ENCODE assay signal across 1 cellular context in genomic region chr12:120218680-120219606, GRCh38.
TF ChIP-seq lines count a peak whose summit lies in the region.

No MANE protein-coding gene starts in this region.

TF ChIP-seq in HepG2, 621 proteins besides CTCF, POLR2A, EP300 and RAD21 (continued from another document and continues in another):
- TF ChIP-seq, protein P1, sequence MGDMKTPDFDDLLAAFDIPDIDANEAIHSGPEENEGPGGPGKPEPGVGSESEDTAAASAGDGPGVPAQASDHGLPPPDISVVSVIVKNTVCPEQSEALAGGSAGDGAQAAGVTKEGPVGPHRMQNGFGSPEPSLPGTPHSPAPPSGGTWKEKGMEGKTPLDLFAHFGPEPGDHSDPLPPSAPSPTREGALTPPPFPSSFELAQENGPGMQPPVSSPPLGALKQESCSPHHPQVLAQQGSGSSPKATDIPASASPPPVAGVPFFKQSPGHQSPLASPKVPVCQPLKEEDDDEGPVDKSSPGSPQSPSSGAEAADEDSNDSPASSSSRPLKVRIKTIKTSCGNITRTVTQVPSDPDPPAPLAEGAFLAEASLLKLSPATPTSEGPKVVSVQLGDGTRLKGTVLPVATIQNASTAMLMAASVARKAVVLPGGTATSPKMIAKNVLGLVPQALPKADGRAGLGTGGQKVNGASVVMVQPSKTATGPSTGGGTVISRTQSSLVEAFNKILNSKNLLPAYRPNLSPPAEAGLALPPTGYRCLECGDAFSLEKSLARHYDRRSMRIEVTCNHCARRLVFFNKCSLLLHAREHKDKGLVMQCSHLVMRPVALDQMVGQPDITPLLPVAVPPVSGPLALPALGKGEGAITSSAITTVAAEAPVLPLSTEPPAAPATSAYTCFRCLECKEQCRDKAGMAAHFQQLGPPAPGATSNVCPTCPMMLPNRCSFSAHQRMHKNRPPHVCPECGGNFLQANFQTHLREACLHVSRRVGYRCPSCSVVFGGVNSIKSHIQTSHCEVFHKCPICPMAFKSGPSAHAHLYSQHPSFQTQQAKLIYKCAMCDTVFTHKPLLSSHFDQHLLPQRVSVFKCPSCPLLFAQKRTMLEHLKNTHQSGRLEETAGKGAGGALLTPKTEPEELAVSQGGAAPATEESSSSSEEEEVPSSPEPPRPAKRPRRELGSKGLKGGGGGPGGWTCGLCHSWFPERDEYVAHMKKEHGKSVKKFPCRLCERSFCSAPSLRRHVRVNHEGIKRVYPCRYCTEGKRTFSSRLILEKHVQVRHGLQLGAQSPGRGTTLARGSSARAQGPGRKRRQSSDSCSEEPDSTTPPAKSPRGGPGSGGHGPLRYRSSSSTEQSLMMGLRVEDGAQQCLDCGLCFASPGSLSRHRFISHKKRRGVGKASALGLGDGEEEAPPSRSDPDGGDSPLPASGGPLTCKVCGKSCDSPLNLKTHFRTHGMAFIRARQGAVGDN (CRISPR knock-in tag; IDR thresholded peaks at IDR 0.05): peak; percentile 64
- TF ChIP-seq ZNF776 (CRISPR knock-in tag; IDR thresholded peaks at IDR 0.05) (no peak), TFE3 (CRISPR knock-in tag; IDR thresholded peaks at IDR 0.05) (0 out of 2 replicates have a peak, but pooled peaks have one; percentile 34), NCOA2 (CRISPR knock-in tag; IDR thresholded peaks at IDR 0.05) (no peak), ZNF775 (CRISPR knock-in tag; IDR thresholded peaks at IDR 0.05; ENCODE audit: borderline replicate concordance) (no peak), NFYB (CRISPR knock-in tag; IDR thresholded peaks at IDR 0.05) (no peak), ZNF446 (CRISPR knock-in tag; IDR thresholded peaks at IDR 0.05) (no peak), SNAPC2 (CRISPR knock-in tag; IDR thresholded peaks at IDR 0.05) (no peak), NRL (CRISPR knock-in tag; IDR thresholded peaks at IDR 0.05; ENCODE audit: borderline replicate concordance) (no peak), MEIS2 (CRISPR knock-in tag; IDR thresholded peaks at IDR 0.05) (no peak), CENPT (CRISPR knock-in tag; IDR thresholded peaks at IDR 0.05; ENCODE audit: low read depth) (no peak), ZMYM2 (CRISPR knock-in tag; IDR thresholded peaks at IDR 0.05) (peak; percentile 95), HDAC1 (CRISPR knock-in tag; IDR thresholded peaks at IDR 0.05) (peak; percentile 41; the same call in 1 of the 2 replicates), ESRRA (CRISPR knock-in tag; IDR thresholded peaks at IDR 0.05; ENCODE audit: low read depth) (peak; percentile 95), ARHGAP35 (CRISPR knock-in tag; IDR thresholded peaks at IDR 0.05; ENCODE audit: borderline replicate concordance) (no peak), EZH2 (conservative IDR thresholded peaks at IDR 0.05; ENCODE audit: low read depth, low read length) (no peak), ZNF792 (CRISPR knock-in tag; IDR thresholded peaks at IDR 0.05) (no peak), ZNF556 (CRISPR knock-in tag; IDR thresholded peaks at IDR 0.05; ENCODE audit: borderline replicate concordance) (no peak), NAIF1 (CRISPR knock-in tag; IDR thresholded peaks at IDR 0.05; ENCODE audit: borderline replicate concordance) (no peak), NFIB (CRISPR knock-in tag; IDR thresholded peaks at IDR 0.05; ENCODE audit: borderline replicate concordance) (no peak), AKNA (CRISPR knock-in tag; IDR thresholded peaks at IDR 0.05; ENCODE audit: borderline replicate concordance) (no peak), RBM22 (optimal IDR thresholded peaks at IDR 0.05; ENCODE audit: low read length) (peak; percentile 40), SCMH1 (CRISPR knock-in tag; IDR thresholded peaks at IDR 0.05; ENCODE audit: borderline replicate concordance) (no peak), RXRB (CRISPR knock-in tag; IDR thresholded peaks at IDR 0.05; ENCODE audit: borderline replicate concordance) (peak; percentile 58; the same call in 1 of the 2 replicates), NCOR1 (IDR thresholded peaks at IDR 0.05; ENCODE audit: borderline replicate concordance, low read length) (peak; percentile 73; the same call in 1 of the 2 replicates), NFATC3 (CRISPR knock-in tag; IDR thresholded peaks at IDR 0.05) (no peak), ZNF816 (CRISPR knock-in tag; IDR thresholded peaks at IDR 0.05; ENCODE audit: borderline replicate concordance) (no peak), FOSL1 (CRISPR knock-in tag; IDR thresholded peaks at IDR 0.05; ENCODE audit: borderline replicate concordance) (no peak), ZKSCAN5 (CRISPR knock-in tag; IDR thresholded peaks at IDR 0.05) (no peak), ZNF264 (CRISPR knock-in tag; IDR thresholded peaks at IDR 0.05) (no peak), TBX3 (IDR thresholded peaks at IDR 0.05; ENCODE audit: borderline replicate concordance) (peak; percentile 59; the same call in 1 of the 2 replicates), ZBTB7A (CRISPR knock-in tag; IDR thresholded peaks at IDR 0.05) (peak; percentile 33; the same call in 1 of the 2 replicates), ZBTB33 (CRISPR knock-in tag; IDR thresholded peaks at IDR 0.05) (peak; percentile 90), ZNF709 (CRISPR knock-in tag; IDR thresholded peaks at IDR 0.05) (no peak), PAXIP1 (CRISPR knock-in tag; conservative IDR thresholded peaks at IDR 0.05) (peak; percentile 61), RCOR2 (CRISPR knock-in tag; IDR thresholded peaks at IDR 0.05) (peak; percentile 97), ZNF343 (CRISPR knock-in tag; IDR thresholded peaks at IDR 0.05) (no peak), ZNF83 (CRISPR knock-in tag; IDR thresholded peaks at IDR 0.05; ENCODE audit: borderline replicate concordance) (no peak)
- TF ChIP-seq, protein P2, sequence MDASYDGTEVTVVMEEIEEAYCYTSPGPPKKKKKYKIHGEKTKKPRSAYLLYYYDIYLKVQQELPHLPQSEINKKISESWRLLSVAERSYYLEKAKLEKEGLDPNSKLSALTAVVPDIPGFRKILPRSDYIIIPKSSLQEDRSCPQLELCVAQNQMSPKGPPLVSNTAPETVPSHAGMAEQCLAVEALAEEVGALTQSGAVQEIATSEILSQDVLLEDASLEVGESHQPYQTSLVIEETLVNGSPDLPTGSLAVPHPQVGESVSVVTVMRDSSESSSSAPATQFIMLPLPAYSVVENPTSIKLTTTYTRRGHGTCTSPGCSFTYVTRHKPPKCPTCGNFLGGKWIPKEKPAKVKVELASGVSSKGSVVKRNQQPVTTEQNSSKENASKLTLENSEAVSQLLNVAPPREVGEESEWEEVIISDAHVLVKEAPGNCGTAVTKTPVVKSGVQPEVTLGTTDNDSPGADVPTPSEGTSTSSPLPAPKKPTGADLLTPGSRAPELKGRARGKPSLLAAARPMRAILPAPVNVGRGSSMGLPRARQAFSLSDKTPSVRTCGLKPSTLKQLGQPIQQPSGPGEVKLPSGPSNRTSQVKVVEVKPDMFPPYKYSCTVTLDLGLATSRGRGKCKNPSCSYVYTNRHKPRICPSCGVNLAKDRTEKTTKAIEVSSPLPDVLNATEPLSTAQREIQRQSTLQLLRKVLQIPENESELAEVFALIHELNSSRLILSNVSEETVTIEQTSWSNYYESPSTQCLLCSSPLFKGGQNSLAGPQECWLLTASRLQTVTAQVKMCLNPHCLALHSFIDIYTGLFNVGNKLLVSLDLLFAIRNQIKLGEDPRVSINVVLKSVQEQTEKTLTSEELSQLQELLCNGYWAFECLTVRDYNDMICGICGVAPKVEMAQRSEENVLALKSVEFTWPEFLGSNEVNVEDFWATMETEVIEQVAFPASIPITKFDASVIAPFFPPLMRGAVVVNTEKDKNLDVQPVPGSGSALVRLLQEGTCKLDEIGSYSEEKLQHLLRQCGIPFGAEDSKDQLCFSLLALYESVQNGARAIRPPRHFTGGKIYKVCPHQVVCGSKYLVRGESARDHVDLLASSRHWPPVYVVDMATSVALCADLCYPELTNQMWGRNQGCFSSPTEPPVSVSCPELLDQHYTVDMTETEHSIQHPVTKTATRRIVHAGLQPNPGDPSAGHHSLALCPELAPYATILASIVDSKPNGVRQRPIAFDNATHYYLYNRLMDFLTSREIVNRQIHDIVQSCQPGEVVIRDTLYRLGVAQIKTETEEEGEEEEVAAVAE (CRISPR knock-in tag; IDR thresholded peaks at IDR 0.05; ENCODE audit: borderline replicate concordance): no peak
- TF ChIP-seq, protein P3, sequence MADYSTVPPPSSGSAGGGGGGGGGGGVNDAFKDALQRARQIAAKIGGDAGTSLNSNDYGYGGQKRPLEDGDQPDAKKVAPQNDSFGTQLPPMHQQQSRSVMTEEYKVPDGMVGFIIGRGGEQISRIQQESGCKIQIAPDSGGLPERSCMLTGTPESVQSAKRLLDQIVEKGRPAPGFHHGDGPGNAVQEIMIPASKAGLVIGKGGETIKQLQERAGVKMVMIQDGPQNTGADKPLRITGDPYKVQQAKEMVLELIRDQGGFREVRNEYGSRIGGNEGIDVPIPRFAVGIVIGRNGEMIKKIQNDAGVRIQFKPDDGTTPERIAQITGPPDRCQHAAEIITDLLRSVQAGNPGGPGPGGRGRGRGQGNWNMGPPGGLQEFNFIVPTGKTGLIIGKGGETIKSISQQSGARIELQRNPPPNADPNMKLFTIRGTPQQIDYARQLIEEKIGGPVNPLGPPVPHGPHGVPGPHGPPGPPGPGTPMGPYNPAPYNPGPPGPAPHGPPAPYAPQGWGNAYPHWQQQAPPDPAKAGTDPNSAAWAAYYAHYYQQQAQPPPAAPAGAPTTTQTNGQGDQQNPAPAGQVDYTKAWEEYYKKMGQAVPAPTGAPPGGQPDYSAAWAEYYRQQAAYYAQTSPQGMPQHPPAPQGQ (CRISPR knock-in tag; IDR thresholded peaks at IDR 0.05; ENCODE audit: borderline replicate concordance): no peak
